In genomic region chr16:88142056-88142935, GRCh38 we compare ENCODE assay signal across 7 cellular contexts.
A peak's percentile ranks its signal among the peaks of the same experiment; 100 is the strongest.
DNase-seq lines count a peak whose midpoint lies in the region; ATAC-seq, FAIRE-seq and TF ChIP-seq lines count a peak whose summit lies in the region.
"Not testable (repeated sequence)": the region's sequence is repeated elsewhere in the genome, so short reads cannot be mapped to it uniquely, and the experiment has no call there.

No MANE protein-coding gene starts in this region.

- TF ChIP-seq RAD21 in K562 (CRISPR knock-in tag; conservative IDR thresholded peaks at IDR 0.05 in 1 of 2, IDR thresholded peaks at IDR 0.05 in 1 of 2) = not testable (repeated sequence)

- not testable (repeated sequence) for H3K9ac ChIP-seq in K562 (ENCODE audit: insufficient read depth in 1 of 2, low read depth in 2 of 2, low read length in 2 of 2); kidney (ENCODE audit: low read length in 2 of 2)

- WGBS in K562 (ENCODE audit: insufficient coverage, low coverage, missing lambda C conversion rate) = 19% methylated on average over 18 of the region's 23 CpGs
- WGBS in aorta, 2 donors = 83 to 90% methylated on average over 20 to 23 of the region's 23 CpGs

- DNase-seq in OCI-M1 (lab: John Stamatoyannopoulos, UW) (peak; percentile 3), K562 (ENCODE audit: extremely low read depth in 1 of 4, low spot score in 3 of 4) (peak in 2 of 4 experiments; percentile 29 to 54), Right ventricle myocardium superior (peak; percentile 16), kidney (peak; percentile 54), lower lobe of right lung (peak; percentile 31), posterior vena cava (ENCODE audit: low spot score) (peak; percentile 70), aorta (peak; percentile 40 to 48)

- not testable (repeated sequence) for H3K4me2 ChIP-seq in K562 (ENCODE audit: insufficient read depth, low read length)

- H3K4me3 ChIP-seq in K562; kidney (ENCODE audit: low read length in 2 of 2); lower lobe of right lung; aorta (ENCODE audit: low read length in 2 of 2): not testable (repeated sequence)

- H3K79me2 ChIP-seq in K562 (ENCODE audit: control insufficient read depth, insufficient read depth, low read length) = not testable (repeated sequence)

- not testable (repeated sequence) for BruUV-seq in K562 (replicated peaks; lab: Mats Ljungman, UMichigan)

- H3K9me3 ChIP-seq in K562 (replicated peaks; ENCODE audit: control insufficient read depth, insufficient read depth, low read depth, low read length); kidney (ENCODE audit: control insufficient read depth in 1 of 2, low read length in 2 of 2); lower lobe of right lung; aorta (ENCODE audit: control insufficient read depth, low read length): not testable (repeated sequence)

- FAIRE-seq in K562 (lab: Jason Lieb, UNC) = peak; percentile 85
- FAIRE-seq in kidney (lab: Jason Lieb, UNC) = not testable (repeated sequence)

- H3K4me1 ChIP-seq in K562 (replicated peaks in 1 of 2; ENCODE audit: control insufficient read depth in 2 of 2, insufficient read depth in 2 of 2, low read length in 2 of 2) = peaks cover 0 to 27% of the 10 kb centered on the region in 2 experiments; a peak in 3 of 5 replicates
- not testable (repeated sequence) for H3K4me1 ChIP-seq in kidney (ENCODE audit: control insufficient read depth in 1 of 2, insufficient read depth in 1 of 2, low read depth in 1 of 2, low read length in 2 of 2); lower lobe of right lung; aorta (ENCODE audit: control insufficient read depth in 1 of 2, insufficient read depth in 2 of 2, low read length in 2 of 2)

- H4K20me1 ChIP-seq in K562 (replicated peaks; ENCODE audit: control insufficient read depth, insufficient read depth, low read length) = not testable (repeated sequence)

- not testable (repeated sequence) for H3K9me1 ChIP-seq in K562 (ENCODE audit: control insufficient read depth, insufficient read depth, low read length)

- ATAC-seq in K562 = peak; percentile 78
- ATAC-seq in Right ventricle myocardium superior (ENCODE audit: poor library complexity); lower lobe of right lung; aorta (ENCODE audit: low FRiP score): not testable (repeated sequence)

- in situ Hi-C loops in K562 (cut with MboI) = not testable (repeated sequence)

- H3K36me3 ChIP-seq in K562 (ENCODE audit: control insufficient read depth, insufficient read depth, low read length); kidney (ENCODE audit: control insufficient read depth in 1 of 2, insufficient read depth in 2 of 2, low read length in 2 of 2); lower lobe of right lung; aorta (ENCODE audit: control insufficient read depth in 1 of 2, insufficient read depth in 2 of 2, low read length in 1 of 2): not testable (repeated sequence)

- POLR2A ChIA-PET in K562 (lab: Yijun Ruan, JAX) = not testable (repeated sequence)

- H3K27ac ChIP-seq in K562 (ENCODE audit: extremely low read depth, low read depth, low read length); kidney (ENCODE audit: low read depth in 2 of 2, low read length in 2 of 2); lower lobe of right lung; aorta (ENCODE audit: low read depth in 1 of 2, low read length in 2 of 2): not testable (repeated sequence)

- H2AFZ ChIP-seq in K562 (ENCODE audit: low read depth, low read length) = not testable (repeated sequence)

- peaks cover 2 to 26% of the 10 kb centered on the region in 2 experiments; a peak in 3 of 5 replicates for H3K27me3 ChIP-seq in K562 (ENCODE audit: control insufficient read depth in 2 of 2, insufficient read depth in 2 of 2, low read length in 2 of 2)
- H3K27me3 ChIP-seq in lower lobe of right lung (ENCODE audit: low read depth); aorta (ENCODE audit: control insufficient read depth in 1 of 2, insufficient read depth in 2 of 2, low read length in 1 of 2): not testable (repeated sequence)

- TF ChIP-seq EP300 in K562 (IDR thresholded peaks at IDR 0.05; ENCODE audit: low read length) = not testable (repeated sequence)

- not testable (repeated sequence) for TF ChIP-seq CTCF in K562 (IDR thresholded peaks at IDR 0.05 in 2 of 3, conservative IDR thresholded peaks at IDR 0.05 in 1 of 3; ENCODE audit: insufficient read depth in 2 of 3, low read depth in 1 of 3, low read length in 3 of 3); kidney (IDR thresholded peaks at IDR 0.05; ENCODE audit: borderline replicate concordance, extremely low read depth, insufficient read depth); lower lobe of right lung (IDR thresholded peaks at IDR 0.05)

- CTCF ChIA-PET in K562 (lab: Yijun Ruan, JAX; ENCODE audit: low intra/inter-chr PET ratio) = not testable (repeated sequence)

- not testable (repeated sequence) for TF ChIP-seq POLR2A in K562 (conservative IDR thresholded peaks at IDR 0.05)

- intact Hi-C loops in K562 (cut with micrococcal nuclease); Right ventricle myocardium superior (cut with DNase I); kidney (cut with DNase I); lower lobe of right lung (cut with DNase I); posterior vena cava (cut with DNase I); aorta (cut with DNase I): not testable (repeated sequence)

TF ChIP-seq in K562, 482 proteins besides CTCF, POLR2A, EP300 and RAD21 (continues in another document):
- TF ChIP-seq SOX6 (IDR thresholded peaks at IDR 0.05) (0 out of 2 replicates have a peak, but pooled peaks have one; percentile 16), TCF3 (CRISPR knock-in tag; IDR thresholded peaks at IDR 0.05) (peak; percentile 69), CBFA2T3 (IDR thresholded peaks at IDR 0.05) (peak; percentile 60), CTBP1 (IDR thresholded peaks at IDR 0.05; ENCODE audit: borderline replicate concordance) (peak; percentile 20; the same call in 1 of the 2 replicates), TAL1 (IDR thresholded peaks at IDR 0.05) (peak; percentile 37; the same call in 1 of the 2 replicates), RCOR1 (IDR thresholded peaks at IDR 0.05; ENCODE audit: borderline replicate concordance in 1 of 2, low read depth in 2 of 2, low read length in 2 of 2) (peak in 1 of 2 experiments; percentile 26; a peak in 1 of 4 replicates), BHLHE40 (IDR thresholded peaks at IDR 0.05; ENCODE audit: low read length) (peak; percentile 64), E2F6 (IDR thresholded peaks at IDR 0.05; ENCODE audit: borderline replicate concordance in 1 of 2, extremely low read depth in 1 of 2, insufficient read depth in 1 of 2, insufficient read length in 1 of 2, low read depth in 1 of 2, low read length in 1 of 2, poor library complexity in 1 of 2, severe bottlenecking in 1 of 2) (peak in 1 of 2 experiments; percentile 17), USF1 (CRISPR knock-in tag; IDR thresholded peaks at IDR 0.05) (peak; percentile 73)
